In the genomic region with DNA sequence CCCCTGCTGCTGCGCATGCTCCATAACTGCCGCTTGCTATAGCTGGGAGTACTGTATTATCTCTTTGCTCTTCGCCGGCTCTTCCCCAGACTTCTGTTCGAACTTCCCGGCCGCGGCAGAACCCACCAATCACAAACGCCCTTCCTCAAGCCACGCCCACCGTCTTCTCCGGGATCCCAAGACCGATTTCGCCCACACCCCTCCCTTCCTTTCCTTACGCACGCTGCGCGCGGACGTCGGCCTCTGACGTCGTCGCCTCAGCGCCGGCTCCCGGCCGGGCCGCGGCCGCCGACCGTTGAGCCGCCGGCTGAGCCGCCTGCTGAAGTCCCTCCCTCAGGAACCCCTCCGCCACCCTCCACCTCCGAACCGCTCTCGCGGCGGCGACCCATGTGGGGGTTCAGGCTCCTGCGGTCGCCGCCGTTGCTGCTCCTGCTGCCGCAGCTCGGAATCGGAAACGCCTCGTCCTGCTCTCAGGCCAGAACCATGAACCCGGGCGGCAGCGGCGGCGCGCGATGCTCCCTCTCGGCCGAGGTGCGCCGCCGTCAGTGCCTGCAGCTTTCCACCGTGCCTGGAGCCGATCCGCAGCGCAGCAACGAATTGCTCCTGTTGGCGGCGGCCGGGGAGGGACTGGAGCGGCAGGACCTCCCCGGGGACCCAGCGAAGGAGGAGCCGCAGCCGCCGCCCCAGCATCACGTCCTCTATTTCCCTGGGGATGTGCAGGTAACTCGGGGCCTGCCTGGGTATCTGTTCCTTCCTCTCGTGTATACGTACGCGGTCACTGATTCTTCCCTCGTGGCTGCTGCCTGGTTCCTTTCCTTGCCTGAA, we compare ENCODE assay signal across 8 cellular contexts. TPM values are rescaled to one million over a fixed set of nuclear protein-coding genes. Genes with fewer than 3 reads are reported as not detected.
DNase-seq lines count a peak whose midpoint lies in the region; ATAC-seq, FAIRE-seq and TF ChIP-seq lines count a peak whose summit lies in the region.

A gene with protein sequence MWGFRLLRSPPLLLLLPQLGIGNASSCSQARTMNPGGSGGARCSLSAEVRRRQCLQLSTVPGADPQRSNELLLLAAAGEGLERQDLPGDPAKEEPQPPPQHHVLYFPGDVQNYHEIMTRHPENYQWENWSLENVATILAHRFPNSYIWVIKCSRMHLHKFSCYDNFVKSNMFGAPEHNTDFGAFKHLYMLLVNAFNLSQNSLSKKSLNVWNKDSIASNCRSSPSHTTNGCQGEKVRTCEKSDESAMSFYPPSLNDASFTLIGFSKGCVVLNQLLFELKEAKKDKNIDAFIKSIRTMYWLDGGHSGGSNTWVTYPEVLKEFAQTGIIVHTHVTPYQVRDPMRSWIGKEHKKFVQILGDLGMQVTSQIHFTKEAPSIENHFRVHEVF (plus strand): TSS at position 242 of the 825 bp plus-strand sequence. CDS start 146 bp downstream, at position 388.

- peak within 1 kb of the TSS; percentile 93 for H2AFZ ChIP-seq in smooth muscle cell (ENCODE audit: low read depth)

- H3K79me2 ChIP-seq in smooth muscle cell (ENCODE audit: low read depth), result peaks cover 44% of the 10 kb centered on the region

- FAIRE-seq in bronchial epithelial cell (lab: Jason Lieb, UNC), result no peak

- TF ChIP-seq CTCF in WI38 (IDR thresholded peaks at IDR 0.05; ENCODE audit: low read depth, low read length) (no peak), bronchial epithelial cell (IDR thresholded peaks at IDR 0.05; ENCODE audit: insufficient read depth, low read length, severe bottlenecking) (no peak), smooth muscle cell (IDR thresholded peaks at IDR 0.05; ENCODE audit: borderline replicate concordance, insufficient read depth, poor library complexity, severe bottlenecking) (no peak)

- peak within 1 kb of the TSS; percentile 92 for H3K27ac ChIP-seq in smooth muscle cell (ENCODE audit: low read depth)

- H3K4me3 ChIP-seq in WI38 (ENCODE audit: low read depth, low read length), result peak within 1 kb of the TSS; percentile 83
- H3K4me3 ChIP-seq in bronchial epithelial cell (ENCODE audit: low read depth, low read length), result peak within 1 kb of the TSS; percentile 88
- H3K4me3 ChIP-seq in smooth muscle cell, result peak within 1 kb of the TSS; percentile 76

- H4K20me1 ChIP-seq in smooth muscle cell (ENCODE audit: low read depth), result peaks cover 23% of the 10 kb centered on the region

- peaks cover 13% of the 10 kb centered on the region for H3K4me1 ChIP-seq in smooth muscle cell (ENCODE audit: low read depth)

- DNase-seq in ACHN (peak; percentile 99), NCI-H2227 (lab: John Stamatoyannopoulos, UW; ENCODE audit: unreplicated experiment) (peak; percentile 100), bronchial epithelial cell (ENCODE audit: low read depth) (peak; percentile 95), iPS-NIHi7 (ENCODE audit: extremely low spot score) (peak; percentile 98), smooth muscle cell (lab: John Stamatoyannopoulos, UW; ENCODE audit: unreplicated experiment) (peak; percentile 85)

- H3K9ac ChIP-seq in smooth muscle cell (ENCODE audit: low read depth), result peak within 1 kb of the TSS; percentile 94

- 2% methylated on average over 79 of the region's 85 CpGs for WGBS in smooth muscle cell (ENCODE audit: low lambda C conversion rate)

- H3K36me3 ChIP-seq in bronchial epithelial cell (ENCODE audit: control insufficient read depth, insufficient read depth, low read length) (no peaks in the 10 kb centered on the region), smooth muscle cell (ENCODE audit: low read depth) (no peaks in the 10 kb centered on the region)

- peak within 1 kb of the TSS; percentile 96 for H3K4me2 ChIP-seq in smooth muscle cell

- in situ Hi-C loops in ACHN (cut with HindIII; ENCODE audit: low pct_ligation_motif_present, low pct_unique_long_range_greater_than_20kb, low sequenced_read_pairs), result no loop called here

- H3K27me3 ChIP-seq in bronchial epithelial cell (ENCODE audit: control insufficient read depth, insufficient read depth, low read length) (no peaks in the 10 kb centered on the region), smooth muscle cell (ENCODE audit: low read depth) (no peaks in the 10 kb centered on the region)

- ATAC-seq in GM18873 (IDR thresholded peaks at IDR 0.05; ENCODE audit: low FRiP score, unreplicated experiment), result peak; percentile 83
- ATAC-seq in HG03139 (IDR thresholded peaks at IDR 0.05; ENCODE audit: unreplicated experiment), result peak; percentile 79

- H3F3A ChIP-seq in smooth muscle cell (ENCODE audit: low read depth), result peaks cover 3% of the 10 kb centered on the region

- no peaks in the 10 kb centered on the region for H3K9me3 ChIP-seq in smooth muscle cell (replicated peaks; ENCODE audit: low read depth)

RNA-seq across cellular contexts. Expression of the gene that starts here (rescaled TPM):
- total RNA-seq in bronchial epithelial cell, result 10.2 and 10.3 TPM in 2 replicates
- total RNA-seq in smooth muscle cell, result 10.1 and 11.3 TPM in 2 replicates
- 4.7 and 7.7 TPM in 2 replicates for polyA plus RNA-seq in smooth muscle cell

Comparison
In these comparisons a context has a peak if more than half of its experiments do, and no peak if none do; other contexts are left out.
1. Peak in every context shown above with its lines: DNase-seq, ATAC-seq, H3K4me3 ChIP-seq and H3K27ac ChIP-seq.